28 cellular contexts compared by ENCODE assay signal in the genomic region with DNA sequence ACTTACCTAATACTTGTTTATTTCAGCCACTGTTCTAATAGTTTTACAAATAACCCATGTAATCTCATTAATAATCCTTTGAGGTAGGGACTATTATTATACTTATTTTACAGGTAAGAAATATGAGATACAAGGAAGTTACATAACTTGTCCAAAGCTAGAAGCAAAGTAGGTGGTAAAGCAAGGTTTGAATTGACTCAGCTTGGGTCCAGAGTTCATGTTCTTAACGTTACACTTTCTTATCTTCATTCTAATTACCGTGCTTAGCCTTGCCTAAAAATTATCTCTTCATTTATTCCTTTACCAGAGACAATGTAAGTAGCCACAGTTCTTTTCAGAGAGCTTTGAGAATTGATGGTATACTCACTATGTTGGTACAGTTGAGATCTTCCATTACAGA.
"Had no signal": no experiment of that assay in that cellular context is flagged by ENCODE, and none has a peak within 500 bp of the region (broad histone marks: within the 10 kb centered on the region; RNA-seq: fewer than 3 reads in every experiment).

No MANE protein-coding gene starts in this region.

- H3K4me3 ChIP-seq: neural progenitor cell, ovary, psoas muscle, right lobe of liver, sigmoid colon, smooth muscle cell, spleen, suprapubic skin, testis, tibial artery, transverse colon, upper lobe of right lung, uterus had no signal

- ATAC-seq: natural killer cell; psoas muscle; right cardiac atrium; right lobe of liver; stimulated activated memory B cell treated with anti-CD40 and anti-IgM and Interleukin-4, amounts not matched to agents 10 μg/mL and 1 μg/mL and 100 μg/mL, for 72 hours; stimulated activated naive CD8-positive, alpha-beta T cell treated with anti-CD3 and anti-CD28 coated beads, Interleukin-15, amount 100 ng/mL, for 72 hours; stimulated activated naive CD8-positive, alpha-beta T cell treated with anti-CD3 and anti-CD28 coated beads, Interleukin-15, Interleukin-2, amounts not matched to agents 100 U/mL and 50 U/mL, for 24 hours; upper lobe of right lung had no signal

- H3K4me2 ChIP-seq: neural progenitor cell, smooth muscle cell had no signal

- DNase-seq: natural killer cell; occipital lobe; ovary; posterior cingulate gyrus; psoas muscle; right cardiac atrium; right lobe of liver; sigmoid colon; spleen; stimulated activated CD4-positive, alpha-beta T cell treated with anti-CD3 and anti-CD28 coated beads, Interleukin-12 subunit alpha, Interleukin-12 subunit beta, amount 100 ng/mL, for 4 hours; stimulated activated CD4-positive, alpha-beta T cell treated with anti-CD3 and anti-CD28 coated beads, Interleukin-1b, Interleukin-23, amount 100 ng/mL, for 48 hours; stimulated activated CD4-positive, alpha-beta T cell treated with anti-CD3 and anti-CD28 coated beads, Interleukin-4, amount 100 ng/mL, for 1 hour; stimulated activated CD4-positive, alpha-beta T cell treated with anti-CD3 and anti-CD28 coated beads, Interleukin-4, amount 100 ng/mL, for 4 hours; stimulated activated CD8-positive, alpha-beta memory T cell treated with anti-CD3 and anti-CD28 coated beads, Interleukin-4, amount 100 ng/mL, for 48 hours; stimulated activated naive CD4-positive, alpha-beta T cell; stimulated activated naive CD8-positive, alpha-beta T cell treated with anti-CD3 and anti-CD28 coated beads, Interleukin-15, amount 100 ng/mL, for 72 hours; stimulated activated naive CD8-positive, alpha-beta T cell treated with anti-CD3 and anti-CD28 coated beads, Interleukin-15, Interleukin-2, amounts not matched to agents 100 U/mL and 50 U/mL, for 24 hours; substantia nigra; testis; tibial artery; transverse colon; upper lobe of right lung; uterus had no signal

- H3K9me3 ChIP-seq: ovary, right lobe of liver, suprapubic skin, testis, tibial artery, upper lobe of right lung, uterus had no signal

- H2AFZ ChIP-seq: neural progenitor cell, parathyroid adenoma had no signal

- H3K27ac ChIP-seq: neural progenitor cell, ovary, parathyroid adenoma, psoas muscle, right lobe of liver, sigmoid colon, spleen, suprapubic skin, testis, tibial artery, transverse colon, upper lobe of right lung, uterus had no signal

- H3K79me2 ChIP-seq: parathyroid adenoma had no signal

- H3K9ac ChIP-seq: neural progenitor cell, parathyroid adenoma had no signal

- H3K4me1 ChIP-seq: neural progenitor cell, parathyroid adenoma, psoas muscle, right lobe of liver, sigmoid colon, spleen, suprapubic skin, testis, tibial artery, transverse colon, upper lobe of right lung, uterus had no signal

- H3K27me3 ChIP-seq: neural progenitor cell, ovary, right lobe of liver, sigmoid colon, spleen, suprapubic skin, testis, tibial artery, transverse colon, upper lobe of right lung, uterus had no signal

- H3K36me3 ChIP-seq: neural progenitor cell, ovary, right lobe of liver, sigmoid colon, spleen, suprapubic skin, tibial artery, transverse colon, upper lobe of right lung, uterus had no signal
